Comparison of ENCODE assay signal across 1 cellular context in the genomic region with DNA sequence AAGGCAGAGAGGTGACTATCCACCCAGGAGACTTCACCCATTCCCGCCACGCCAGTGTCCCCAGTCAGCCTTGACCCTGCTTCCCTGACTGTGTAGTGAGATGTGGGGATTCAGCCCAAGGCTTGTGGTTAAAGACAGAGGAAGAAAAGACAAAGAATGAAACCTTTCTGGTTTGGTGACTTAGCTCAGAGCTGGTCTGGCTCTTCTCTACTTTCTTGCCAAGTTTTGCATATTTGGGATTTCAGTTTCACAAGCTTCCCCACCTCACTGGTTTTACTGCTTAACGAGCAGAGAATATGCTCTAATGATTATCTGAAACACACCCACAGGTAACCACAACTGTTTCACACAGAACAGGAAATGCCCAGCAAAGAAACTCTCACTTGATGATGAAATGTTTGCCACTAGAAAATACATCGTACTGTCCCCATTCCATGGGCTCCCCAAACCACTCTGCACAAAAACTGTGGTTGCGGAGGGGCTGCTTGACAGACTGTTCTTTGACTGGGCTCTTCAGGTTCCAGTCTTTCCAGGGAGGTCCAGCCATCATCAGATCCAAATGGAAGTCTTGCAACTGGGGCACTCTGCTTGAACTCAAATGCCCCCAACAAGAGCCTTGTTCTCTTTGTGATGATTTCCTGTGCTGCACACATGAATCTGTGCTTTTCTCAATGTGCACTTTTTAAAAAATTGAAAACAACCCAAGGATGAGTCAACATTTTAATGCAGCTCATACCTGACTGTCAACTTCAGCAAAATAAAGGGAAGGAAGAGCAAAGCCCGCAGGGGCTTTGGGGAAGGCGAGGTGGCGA.
TF ChIP-seq lines count a peak whose summit lies in the region.

No MANE protein-coding gene starts in this region.

TF ChIP-seq in GM23338, 12 proteins besides CTCF, POLR2A, EP300 and RAD21 (continued from another document):
- TF ChIP-seq, protein P1, sequence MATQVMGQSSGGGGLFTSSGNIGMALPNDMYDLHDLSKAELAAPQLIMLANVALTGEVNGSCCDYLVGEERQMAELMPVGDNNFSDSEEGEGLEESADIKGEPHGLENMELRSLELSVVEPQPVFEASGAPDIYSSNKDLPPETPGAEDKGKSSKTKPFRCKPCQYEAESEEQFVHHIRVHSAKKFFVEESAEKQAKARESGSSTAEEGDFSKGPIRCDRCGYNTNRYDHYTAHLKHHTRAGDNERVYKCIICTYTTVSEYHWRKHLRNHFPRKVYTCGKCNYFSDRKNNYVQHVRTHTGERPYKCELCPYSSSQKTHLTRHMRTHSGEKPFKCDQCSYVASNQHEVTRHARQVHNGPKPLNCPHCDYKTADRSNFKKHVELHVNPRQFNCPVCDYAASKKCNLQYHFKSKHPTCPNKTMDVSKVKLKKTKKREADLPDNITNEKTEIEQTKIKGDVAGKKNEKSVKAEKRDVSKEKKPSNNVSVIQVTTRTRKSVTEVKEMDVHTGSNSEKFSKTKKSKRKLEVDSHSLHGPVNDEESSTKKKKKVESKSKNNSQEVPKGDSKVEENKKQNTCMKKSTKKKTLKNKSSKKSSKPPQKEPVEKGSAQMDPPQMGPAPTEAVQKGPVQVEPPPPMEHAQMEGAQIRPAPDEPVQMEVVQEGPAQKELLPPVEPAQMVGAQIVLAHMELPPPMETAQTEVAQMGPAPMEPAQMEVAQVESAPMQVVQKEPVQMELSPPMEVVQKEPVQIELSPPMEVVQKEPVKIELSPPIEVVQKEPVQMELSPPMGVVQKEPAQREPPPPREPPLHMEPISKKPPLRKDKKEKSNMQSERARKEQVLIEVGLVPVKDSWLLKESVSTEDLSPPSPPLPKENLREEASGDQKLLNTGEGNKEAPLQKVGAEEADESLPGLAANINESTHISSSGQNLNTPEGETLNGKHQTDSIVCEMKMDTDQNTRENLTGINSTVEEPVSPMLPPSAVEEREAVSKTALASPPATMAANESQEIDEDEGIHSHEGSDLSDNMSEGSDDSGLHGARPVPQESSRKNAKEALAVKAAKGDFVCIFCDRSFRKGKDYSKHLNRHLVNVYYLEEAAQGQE (IDR thresholded peaks at IDR 0.05; ENCODE audit: unreplicated experiment) = no peak
- TF ChIP-seq EZH2phosphoT487 (IDR thresholded peaks at IDR 0.05; ENCODE audit: unreplicated experiment) (no peak), CREB1 (CRISPR knock-in tag; IDR thresholded peaks at IDR 0.05; ENCODE audit: low read depth) (no peak), JUNB (IDR thresholded peaks at IDR 0.05; ENCODE audit: unreplicated experiment) (no peak), NANOG (IDR thresholded peaks at IDR 0.05; ENCODE audit: borderline replicate concordance) (no peak), ZNF331 (CRISPR knock-in tag; IDR thresholded peaks at IDR 0.05; ENCODE audit: low read depth) (no peak), POLR2AphosphoS5 (IDR thresholded peaks at IDR 0.05; ENCODE audit: low read depth) (no peak), ZNF114 (CRISPR knock-in tag; IDR thresholded peaks at IDR 0.05) (no peak)
